ENCODE assay signal across 12 cellular contexts in genomic region chr1:154222918-154223317, GRCh38. TPM values are rescaled to one million over a fixed set of nuclear protein-coding genes. Genes with fewer than 3 reads are reported as not detected.
DNase-seq lines count a peak whose midpoint lies in the region; ATAC-seq, FAIRE-seq and TF ChIP-seq lines count a peak whose summit lies in the region.
"Had no signal": no experiment of that assay in that cellular context is flagged by ENCODE, and none has a peak within 500 bp of the region (broad histone marks: within the 10 kb centered on the region; RNA-seq: fewer than 3 reads in every experiment).

No MANE protein-coding gene starts in this region.

- peak overlapping the region; percentile 80 for H3K4me2 ChIP-seq in A549
- H3K4me2 ChIP-seq in H9 (ENCODE audit: insufficient read depth, insufficient read length, low read length): no peak overlapping the region
- H3K4me2 ChIP-seq in mesendoderm (ENCODE audit: low read length): peak overlapping the region; percentile 3

- H3K4ac ChIP-seq in H9 (ENCODE audit: low read depth, low read length): no peak overlapping the region
- H3K4ac ChIP-seq in mesendoderm (ENCODE audit: low read depth, low read length): no peak overlapping the region

- no peak overlapping the region for H4K91ac ChIP-seq in H9 (ENCODE audit: insufficient read length, low read depth, low read length)

- H2AK5ac ChIP-seq in H9 (ENCODE audit: insufficient read length, low read length) (no peak overlapping the region), mesendoderm (ENCODE audit: low read length) (no peak overlapping the region)

- peaks cover 50 to 76% (median 63%) of the 10 kb centered on the region in 3 experiments for H3K36me3 Mint-ChIP-seq in H9 (ENCODE audit: insufficient read depth in 1 of 3, low read depth in 3 of 3)
- H3K36me3 Mint-ChIP-seq in activated naive CD4-positive, alpha-beta T cell treated with anti-CD3 and anti-CD28 coated beads, Interleukin-2, amount 50 U/mL, for 72 hours: peaks cover 56 to 73% of the 10 kb centered on the region in 2 donors

- H4K8ac ChIP-seq in H9 (replicated peaks; ENCODE audit: insufficient read length, low read depth, low read length) (no peak overlapping the region), mesendoderm (ENCODE audit: low read depth, low read length) (no peak overlapping the region)

- no peaks in the 10 kb centered on the region for H3K27me3 Mint-ChIP-seq in H9 (ENCODE audit: low read depth)

- no peak overlapping the region for H4K5ac ChIP-seq in H9 (ENCODE audit: insufficient read length, low read depth, low read length)
- H4K5ac ChIP-seq in mesendoderm (ENCODE audit: low read length): no peak overlapping the region

- H3K9me3 ChIP-seq in A549 (no peaks in the 10 kb centered on the region), H9 (ENCODE audit: control insufficient read depth, low read depth, low read length) (no peaks in the 10 kb centered on the region)
- H3K9me3 ChIP-seq: ascending aorta had no signal

- TF ChIP-seq EP300 in A549 (IDR thresholded peaks at IDR 0.05): no peak

- no peak overlapping the region for H3K56ac ChIP-seq in H9 (ENCODE audit: insufficient read length, low read depth, low read length)
- H3K56ac ChIP-seq in mesendoderm (ENCODE audit: low read length): no peak overlapping the region

- 87% methylated on average over 1 of the region's 1 CpG for WGBS in A549 (ENCODE audit: missing lambda C conversion rate)
- WGBS in H9 (ENCODE audit: extremely low coverage, insufficient read length, low lambda C conversion rate): no CpG with 5 or more reads among the region's 1 CpG
- no CpG with 5 or more reads among the region's 1 CpG for WGBS in mesendoderm (ENCODE audit: extremely low coverage, insufficient coverage, low lambda C conversion rate)

- no peak for TF ChIP-seq POLR2A in A549 (IDR thresholded peaks at IDR 0.05; ENCODE audit: low read length)

- no peak for TF ChIP-seq CTCF in A549 (IDR thresholded peaks at IDR 0.05)
- TF ChIP-seq CTCF in H9 (conservative IDR thresholded peaks at IDR 0.05): no peak

- ATAC-seq in A549: no peak
- no peak for ATAC-seq in activated naive CD4-positive, alpha-beta T cell treated with anti-CD3 and anti-CD28 coated beads, Interleukin-2, amount 50 U/mL, for 72 hours
- ATAC-seq in GM19397 (IDR thresholded peaks at IDR 0.05; ENCODE audit: unreplicated experiment): no peak
- no peak for ATAC-seq in HG03432 (IDR thresholded peaks at IDR 0.05; ENCODE audit: unreplicated experiment)
- ATAC-seq: foreskin keratinocyte had no signal

- H3K4me3 ChIP-seq in A549 (peak overlapping the region; percentile 98; the same call in 2 of the 3 replicates), mesendoderm (ENCODE audit: low read length) (no peak overlapping the region)

- H3T11ph ChIP-seq in H9 (ENCODE audit: low read length): no peak overlapping the region

- no peak overlapping the region for H2BK15ac ChIP-seq in H9 (ENCODE audit: low read depth, low read length)
- H2BK15ac ChIP-seq in mesendoderm (replicated peaks; ENCODE audit: low read depth): no peak overlapping the region

- peaks cover 50% of the 10 kb centered on the region for H3K79me2 ChIP-seq in H9 (ENCODE audit: insufficient read depth, low read length)
- peaks cover 77% of the 10 kb centered on the region for H3K79me2 ChIP-seq in mesendoderm (ENCODE audit: control insufficient read depth, insufficient read depth, low read length)

- H3K18ac ChIP-seq in H9 (ENCODE audit: insufficient read length, low read depth, low read length) (no peak overlapping the region), mesendoderm (ENCODE audit: low read length) (no peak overlapping the region)

- no peak overlapping the region for H2BK120ac ChIP-seq in H9 (ENCODE audit: low read depth, low read length, poor library complexity, severe bottlenecking)
- no peak overlapping the region for H2BK120ac ChIP-seq in mesendoderm (ENCODE audit: low read depth, low read length)

- peaks cover 37 to 42% of the 10 kb centered on the region in 2 experiments for H3K4me1 Mint-ChIP-seq in H9

- H3K9ac ChIP-seq in H9 (ENCODE audit: extremely low read depth, insufficient read length, low read length) (peak overlapping the region; percentile 51), mesendoderm (ENCODE audit: low read length) (peak overlapping the region; percentile 14)

- H3K9me3 Mint-ChIP-seq in H9: peaks cover 0 to 5% of the 10 kb centered on the region in 2 experiments; a peak in 1 of 5 replicates
- peaks cover 0 to 4% of the 10 kb centered on the region in 2 donors for H3K9me3 Mint-ChIP-seq in activated naive CD4-positive, alpha-beta T cell treated with anti-CD3 and anti-CD28 coated beads, Interleukin-2, amount 50 U/mL, for 72 hours

- peaks cover 14% of the 10 kb centered on the region for H3K23me2 ChIP-seq in H9 (ENCODE audit: insufficient read length, low read depth, low read length, poor library complexity, severe bottlenecking)

- FAIRE-seq in A549 (lab: Jason Lieb, UNC): no peak

- H3K23ac ChIP-seq in H9 (ENCODE audit: insufficient read length, low read depth, low read length) (no peak overlapping the region), mesendoderm (ENCODE audit: low read length) (no peak overlapping the region)

- peak overlapping the region; percentile 71 to 96 for H3K4me3 Mint-ChIP-seq in H9

- POLR2A ChIA-PET in A549 (lab: Yijun Ruan, JAX): interaction anchor here (0.7 kb wide), 1 partner anchor 21 kb away, joined by 3 read pairs; no protein-coding TSS in a partner anchor

- intact Hi-C loops in head of caudate nucleus (cut with DNase I): loop anchor here (5.0 kb wide), 2 partner anchors 41 to 334 kb away; partner anchors contain the start of gene UBE2Q1

- H2BK5ac ChIP-seq in H9 (ENCODE audit: insufficient read length, low read length): no peak overlapping the region
- H2BK5ac ChIP-seq in mesendoderm (ENCODE audit: low read length): no peak overlapping the region

- H4K20me1 ChIP-seq in H9 (ENCODE audit: control insufficient read depth, insufficient read depth, insufficient read length): no peaks in the 10 kb centered on the region

- DNase-seq in A549 (ENCODE audit: low read depth in 1 of 2, low spot score in 1 of 2): no peak
- no peak for DNase-seq in H9
- DNase-seq in activated naive CD4-positive, alpha-beta T cell treated with anti-CD3 and anti-CD28 coated beads, Interleukin-2, amount 50 U/mL, for 72 hours (ENCODE audit: low spot score in 2 of 2): no peak
- no peak for DNase-seq in mesendoderm
- DNase-seq in stimulated activated CD4-positive, alpha-beta T cell treated with anti-CD3 and anti-CD28 coated beads, Interleukin-15, amount 100 ng/mL, for 24 hours: no peak
- DNase-seq in head of caudate nucleus: no peak
- DNase-seq: foreskin keratinocyte, NCI-H524 treated with DMSO at 0.1 percent for 48 hours had no signal

- H3K27ac ChIP-seq in A549 (no peak overlapping the region), H9 (ENCODE audit: insufficient read length, low read depth, low read length) (no peak overlapping the region), mesendoderm (ENCODE audit: low read depth, low read length) (no peak overlapping the region)
- H3K27ac ChIP-seq: foreskin keratinocyte had no signal

- H3K4me1 ChIP-seq in A549 (peaks cover 40% of the 10 kb centered on the region), H9 (ENCODE audit: insufficient read depth, low read length) (peaks cover 2% of the 10 kb centered on the region; the same call in 1 of the 2 replicates), mesendoderm (ENCODE audit: control insufficient read depth, low read depth, low read length) (peaks cover 5% of the 10 kb centered on the region)

- no peak overlapping the region for H2BK20ac ChIP-seq in H9 (ENCODE audit: low read depth, low read length, poor library complexity, severe bottlenecking)

- CTCF ChIA-PET in A549 (lab: Yijun Ruan, JAX): interaction anchor here (1.2 to 1.9 kb wide), 3 partner anchors 23 to 25 kb away, joined by 3 to 7 read pairs (median 4); no protein-coding TSS in a partner anchor

- H2BK12ac ChIP-seq in H9 (ENCODE audit: insufficient read length, low read depth, low read length): no peak overlapping the region

- no peak overlapping the region for H3K14ac ChIP-seq in H9 (ENCODE audit: insufficient read depth, low read length)

- H3K27ac Mint-ChIP-seq in H9: peak overlapping the region in 1 of 3 experiments; percentile 76; a peak in 2 of 7 replicates
- H3K27ac Mint-ChIP-seq in activated naive CD4-positive, alpha-beta T cell treated with anti-CD3 and anti-CD28 coated beads, Interleukin-2, amount 50 U/mL, for 72 hours: peak overlapping the region; percentile 94 to 97

- H3K27me3 ChIP-seq in H9 (ENCODE audit: insufficient read depth, low read length) (no peaks in the 10 kb centered on the region), mesendoderm (ENCODE audit: insufficient read depth, low read length, poor library complexity) (no peaks in the 10 kb centered on the region)
- H3K27me3 ChIP-seq: ascending aorta, foreskin keratinocyte had no signal

- peaks cover 4% of the 10 kb centered on the region for H3K36me3 ChIP-seq in mesendoderm (ENCODE audit: control insufficient read depth, insufficient read depth, low read length)

- TF ChIP-seq RAD21 in A549 (conservative IDR thresholded peaks at IDR 0.05 in 1 of 2, IDR thresholded peaks at IDR 0.05 in 1 of 2): no peak

- H3K79me1 ChIP-seq in H9 (ENCODE audit: insufficient read depth, low read depth, low read length, poor library complexity, severe bottlenecking) (peaks cover 10% of the 10 kb centered on the region), mesendoderm (ENCODE audit: low read length) (peaks cover 7% of the 10 kb centered on the region)

- no peak overlapping the region for H2AFZ ChIP-seq in H9 (ENCODE audit: low read length)

RNA-seq across cellular contexts. Expression of gene UBAP2L, which starts 2.2 kb away (rescaled TPM):
- polyA plus RNA-seq in A549 (2011; rRNA removed) (137 and 169 TPM in 2 replicates), A549 (2017; fragmentation: RNase III; extraction: RNeasy Plus Mini Kit Qiagen cat#74134 plus additional on column Dnase treatment) (155 to 169 TPM (median 159 TPM) in 3 replicates)
- 133 and 171 TPM in 2 replicates for polyA plus RNA-seq in A549 (2012; cell fraction: cytosol; rRNA removed)
- polyA plus RNA-seq in A549 (2012; cell fraction: nucleus; rRNA removed): 375 and 398 TPM in 2 replicates
- 124 and 127 TPM in 2 replicates for polyA minus RNA-seq in A549 (2011; rRNA and poly(A)+ RNA removed)
- 258 and 265 TPM in 2 replicates for total RNA-seq in H9 (2021)
- 100 to 1,000 TPM; 188 to 240 TPM for total RNA-seq in activated naive CD4-positive, alpha-beta T cell treated with anti-CD3 and anti-CD28 coated beads, Interleukin-2, amount 50 U/mL, for 72 hours
- 220 TPM for polyA plus RNA-seq in mesendoderm (2013, experiment 1 of 2)
- 216 TPM for polyA plus RNA-seq in mesendoderm (2013, experiment 2 of 2)

RNA-seq across cellular contexts. Expression of gene CFAP141, which starts 16.8 kb away (rescaled TPM):
- polyA plus RNA-seq in A549 (2011; rRNA removed): not detected in 2 replicates
- not detected in 2 replicates for polyA plus RNA-seq in A549 (2012; cell fraction: cytosol; rRNA removed)
- not detected in 2 replicates for polyA plus RNA-seq in A549 (2012; cell fraction: nucleus; rRNA removed)
- 0.37 TPM in 1 of 3 replicates, not detected in the others for polyA plus RNA-seq in A549 (2017; fragmentation: RNase III; extraction: RNeasy Plus Mini Kit Qiagen cat#74134 plus additional on column Dnase treatment)
- polyA minus RNA-seq in A549 (2011; rRNA and poly(A)+ RNA removed): not detected in 2 replicates
- total RNA-seq in H9 (2021): not detected in 2 replicates
- not detected for total RNA-seq in activated naive CD4-positive, alpha-beta T cell treated with anti-CD3 and anti-CD28 coated beads, Interleukin-2, amount 50 U/mL, for 72 hours
- not detected for polyA plus RNA-seq in mesendoderm (2013, experiment 1 of 2)
- not detected for polyA plus RNA-seq in mesendoderm (2013, experiment 2 of 2)
- total RNA-seq: ascending aorta, foreskin keratinocyte, myocyte had no signal
- polyA plus RNA-seq: foreskin keratinocyte had no signal

RNA-seq across cellular contexts. Expression of gene TPM3, which starts 31.0 kb away (rescaled TPM):
- polyA plus RNA-seq in A549 (2011; rRNA removed) (300 and 618 TPM in 2 replicates), A549 (2017; fragmentation: RNase III; extraction: RNeasy Plus Mini Kit Qiagen cat#74134 plus additional on column Dnase treatment) (495 to 510 TPM (median 500 TPM) in 3 replicates)
- polyA plus RNA-seq in A549 (2012; cell fraction: cytosol; rRNA removed): 235 and 269 TPM in 2 replicates
- polyA plus RNA-seq in A549 (2012; cell fraction: nucleus; rRNA removed): 154 and 174 TPM in 2 replicates
- polyA minus RNA-seq in A549 (2011; rRNA and poly(A)+ RNA removed): 81.4 and 88.0 TPM in 2 replicates
- 508 and 513 TPM in 2 replicates for total RNA-seq in H9 (2021)
- total RNA-seq in activated naive CD4-positive, alpha-beta T cell treated with anti-CD3 and anti-CD28 coated beads, Interleukin-2, amount 50 U/mL, for 72 hours: 100 to 1,000 TPM; 373 to 610 TPM
- 496 TPM for polyA plus RNA-seq in mesendoderm (2013, experiment 1 of 2)
- 509 TPM for polyA plus RNA-seq in mesendoderm (2013, experiment 2 of 2)

RNA-seq across cellular contexts. Expression of gene HAX1, which starts 49.5 kb away (rescaled TPM):
- polyA plus RNA-seq in A549 (2011; rRNA removed) (123 and 130 TPM in 2 replicates), A549 (2017; fragmentation: RNase III; extraction: RNeasy Plus Mini Kit Qiagen cat#74134 plus additional on column Dnase treatment) (75.2 to 83.8 TPM (median 78.4 TPM) in 3 replicates)
- polyA plus RNA-seq in A549 (2012; cell fraction: cytosol; rRNA removed): 96.6 and 104 TPM in 2 replicates
- polyA plus RNA-seq in A549 (2012; cell fraction: nucleus; rRNA removed): 61.2 and 85.7 TPM in 2 replicates
- polyA minus RNA-seq in A549 (2011; rRNA and poly(A)+ RNA removed): 73.1 and 88.4 TPM in 2 replicates
- total RNA-seq in H9 (2021): 79.8 and 80.4 TPM in 2 replicates
- total RNA-seq in activated naive CD4-positive, alpha-beta T cell treated with anti-CD3 and anti-CD28 coated beads, Interleukin-2, amount 50 U/mL, for 72 hours: 100 to 1,000 TPM; 147 to 198 TPM
- 85.9 TPM for polyA plus RNA-seq in mesendoderm (2013, experiment 1 of 2)
- 88.5 TPM for polyA plus RNA-seq in mesendoderm (2013, experiment 2 of 2)
